ENCODE assay signal across 10 cellular contexts in genomic region chr10:598415-599170, GRCh38.
DNase-seq lines count a peak whose midpoint lies in the region; ATAC-seq, FAIRE-seq and TF ChIP-seq lines count a peak whose summit lies in the region.
"Had no signal": no experiment of that assay in that cellular context is flagged by ENCODE, and none has a peak within 500 bp of the region (broad histone marks: within the 10 kb centered on the region; RNA-seq: fewer than 3 reads in every experiment).

No MANE protein-coding gene starts in this region.

- intact Hi-C loops in sciatic nerve (cut with DNase I): no loop called here

- no peak for FAIRE-seq in D721Med (lab: Jason Lieb, UNC)

- ATAC-seq in SK-N-SH treated with all-trans-retinoic acid at 6 μM for 48 hours: peak; percentile 93
- no peak for ATAC-seq in sciatic nerve
- no peak for ATAC-seq in HG02840 (IDR thresholded peaks at IDR 0.05; ENCODE audit: low FRiP score, unreplicated experiment)
- ATAC-seq: activated naive CD4-positive, alpha-beta T cell treated with anti-CD3 and anti-CD28 coated beads, Interleukin-2, amount 50 U/mL, for 72 hours had no signal

- no peak overlapping the region for H3K4me3 ChIP-seq in fibroblast of villous mesenchyme (ENCODE audit: low read depth, low read length)

- TF ChIP-seq CTCF in fibroblast of villous mesenchyme (IDR thresholded peaks at IDR 0.05; ENCODE audit: insufficient read depth, low read depth, low read length) (no peak), D721Med (IDR thresholded peaks at IDR 0.05; ENCODE audit: insufficient read depth, missing control alignments) (no peak)

- DNase-seq in GM04503 (ENCODE audit: low read depth): peak; percentile 99
- DNase-seq in fibroblast of villous mesenchyme (ENCODE audit: low read depth): peak; percentile 90
- DNase-seq in sciatic nerve (ENCODE audit: low spot score): peak; percentile 35
- DNase-seq in central memory CD4-positive, alpha-beta T cell: no peak
- DNase-seq in D721Med (ENCODE audit: insufficient read length, low spot score): no peak
- DNase-seq in D341Med (ENCODE audit: low spot score): no peak
- DNase-seq: activated CD4-positive, CD25-positive, alpha-beta regulatory T cell had no signal

TF ChIP-seq in SK-N-SH treated with all-trans-retinoic acid at 6 μM for 48 hours, 23 proteins besides CTCF, POLR2A, EP300 and RAD21:
- no peak for TF ChIP-seq PPARA (CRISPR knock-in tag; IDR thresholded peaks at IDR 0.05; ENCODE audit: borderline replicate concordance)
- TF ChIP-seq ZNF565 (CRISPR knock-in tag; conservative IDR thresholded peaks at IDR 0.05; ENCODE audit: low read depth): no peak
- TF ChIP-seq TSHZ2 (CRISPR knock-in tag; IDR thresholded peaks at IDR 0.05): no peak

Comparison
In these comparisons a context has a peak if more than half of its experiments do, and no peak if none do; other contexts are left out.
1. DNase-seq: peak in GM04503 (single experiment), fibroblast of villous mesenchyme (single experiment) and sciatic nerve (single experiment); none in central memory CD4-positive, alpha-beta T cell (single experiment), D721Med (single experiment) and D341Med (single experiment).